In the genomic region with DNA sequence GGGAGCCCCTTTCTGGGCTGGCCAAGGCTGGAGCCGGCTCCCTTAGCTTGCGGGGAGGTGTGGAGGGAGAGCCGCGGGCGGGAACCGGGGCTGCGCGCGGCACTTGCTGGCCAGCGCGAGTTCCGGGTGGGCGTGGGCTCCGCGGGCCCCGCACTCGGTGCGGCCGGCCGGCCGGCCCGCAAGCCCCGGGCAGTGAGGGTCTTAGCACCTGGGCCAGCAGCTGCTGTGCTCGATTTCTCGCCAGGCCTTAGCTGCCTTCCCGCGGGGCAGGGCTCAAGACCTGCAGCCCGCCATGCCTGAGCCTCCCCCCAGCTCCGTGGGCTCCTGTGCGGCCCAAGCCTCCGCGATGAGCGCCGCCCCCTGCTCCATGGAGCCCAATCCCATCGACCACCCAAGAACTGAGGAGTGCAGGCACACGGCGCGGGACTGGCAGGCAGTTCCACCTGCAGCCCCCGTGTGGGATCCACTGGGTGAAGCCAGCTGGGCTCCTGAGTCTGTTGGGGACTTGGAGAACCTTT, we compare ENCODE assay signal across 1 cellular context. TPM values are rescaled to one million over a fixed set of nuclear protein-coding genes. Genes with fewer than 3 reads are reported as not detected.
"Had no signal": no experiment of that assay in that cellular context is flagged by ENCODE, and none has a peak within 500 bp of the region (broad histone marks: within the 10 kb centered on the region; RNA-seq: fewer than 3 reads in every experiment).

No MANE protein-coding gene starts in this region.

RNA-seq across cellular contexts. Expression of gene LOXL1, which starts 47.5 kb away (rescaled TPM):
- polyA plus RNA-seq: K562 had no signal
